Comparison of ENCODE assay signal across 8 cellular contexts in genomic region chr1:24535021-24535424, GRCh38. TPM values are rescaled to one million over a fixed set of nuclear protein-coding genes. Genes with fewer than 3 reads are reported as not detected.
A peak's percentile ranks its signal among the peaks of the same experiment; 100 is the strongest.
DNase-seq lines count a peak whose midpoint lies in the region; ATAC-seq and TF ChIP-seq lines count a peak whose summit lies in the region.

No MANE protein-coding gene starts in this region.

- POLR2A ChIA-PET in naive thymus-derived CD4-positive, alpha-beta T cell (lab: Charles Lee) = interaction anchor here (0.9 to 4.4 kb wide), 17 partner anchors 8 to 334 kb away, joined by 3 to 58 read pairs (median 5); partner anchors contain the start of genes NCMAP, NIPAL3 and RCAN3

- DNase-seq in CD14-positive monocyte (ENCODE audit: low spot score) (no peak), MG63 (peak; percentile 28), activated T-cell treated with anti-CD3 and anti-CD28 coated beads for 4 hours (peak; percentile 50), putamen (ENCODE audit: low spot score) (no peak), HT-29 (ENCODE audit: low spot score) (no peak), foreskin melanocyte (no peak)
- DNase-seq in naive thymus-derived CD4-positive, alpha-beta T cell = peak; percentile 48 to 86 (median 83)

- peak overlapping the region; percentile 44 for H3K4me3 ChIP-seq in MG63
- peak overlapping the region; percentile 71 for H3K4me3 ChIP-seq in naive thymus-derived CD4-positive, alpha-beta T cell (ENCODE audit: low read length)

- H3K9me3 Mint-ChIP-seq in CD14-positive monocyte = peaks cover 0 to 3% (median 0%) of the 10 kb centered on the region in 7 donors
- no peaks in the 10 kb centered on the region for H3K9me3 Mint-ChIP-seq in naive thymus-derived CD4-positive, alpha-beta T cell

- peak; percentile 75 for ATAC-seq in naive thymus-derived CD4-positive, alpha-beta T cell
- no peak for ATAC-seq in HG02678 (IDR thresholded peaks at IDR 0.05; ENCODE audit: unreplicated experiment)

- H3K27me3 ChIP-seq in MG63 = no peaks in the 10 kb centered on the region
- no peaks in the 10 kb centered on the region for H3K27me3 ChIP-seq in naive thymus-derived CD4-positive, alpha-beta T cell (ENCODE audit: control insufficient read depth in 2 of 2, insufficient read depth in 2 of 2, low read length in 2 of 2)

- intact Hi-C loops in CD14-positive monocyte (cut with micrococcal nuclease) = loop anchor here in 1 of 2 donors (10.0 kb wide), 1 partner anchor 340 kb away; no protein-coding TSS in a partner anchor
- intact Hi-C loops in naive thymus-derived CD4-positive, alpha-beta T cell (cut with micrococcal nuclease) = loop anchor here (1.0 to 10.0 kb wide), 11 partner anchors 8 to 390 kb away; partner anchors contain the start of genes NIPAL3 (in 2 of the 2), SRRM1 (in 2 of the 2), CLIC4 (in 1 of the 2) and RCAN3 (in 1 of the 2)

- peak overlapping the region; percentile 96 for H3K27ac ChIP-seq in naive thymus-derived CD4-positive, alpha-beta T cell (ENCODE audit: low read depth, low read length)

- H3K27ac Mint-ChIP-seq in CD14-positive monocyte = peak overlapping the region in 6 of 7 donors; percentile 16 to 83 (median 59)
- H3K27ac Mint-ChIP-seq in naive thymus-derived CD4-positive, alpha-beta T cell = peak overlapping the region; percentile 89 to 100 (median 99)

- CTCF ChIA-PET in naive thymus-derived CD4-positive, alpha-beta T cell (lab: Charles Lee) = interaction anchor here (0.6 to 2.5 kb wide), 9 partner anchors 8 to 295 kb away, joined by 3 to 14 read pairs (median 4); partner anchors contain the start of gene NIPAL3

- peaks cover 40 to 72% of the 10 kb centered on the region in 2 donors for H3K36me3 Mint-ChIP-seq in CD14-positive monocyte
- peaks cover 12 to 51% (median 44%) of the 10 kb centered on the region in 5 donors for H3K36me3 Mint-ChIP-seq in naive thymus-derived CD4-positive, alpha-beta T cell

- H3K4me1 Mint-ChIP-seq in CD14-positive monocyte = peaks cover 25% of the 10 kb centered on the region
- H3K4me1 Mint-ChIP-seq in naive thymus-derived CD4-positive, alpha-beta T cell = peaks cover 27 to 88% (median 66%) of the 10 kb centered on the region in 7 donors

- H3K4me3 Mint-ChIP-seq in CD14-positive monocyte = peak overlapping the region; percentile 80 to 85
- peak overlapping the region; percentile 79 to 91 (median 86) for H3K4me3 Mint-ChIP-seq in naive thymus-derived CD4-positive, alpha-beta T cell

- no peaks in the 10 kb centered on the region for H3K36me3 ChIP-seq in MG63
- peaks cover 3 to 29% (median 10%) of the 10 kb centered on the region in 3 experiments for H3K36me3 ChIP-seq in naive thymus-derived CD4-positive, alpha-beta T cell (ENCODE audit: control insufficient read depth in 2 of 3, insufficient read depth in 3 of 3, low read length in 3 of 3)

- TF ChIP-seq CTCF in CD14-positive monocyte (IDR thresholded peaks at IDR 0.05) = no peak

- H3K9me3 ChIP-seq in MG63 = no peaks in the 10 kb centered on the region
- no peaks in the 10 kb centered on the region for H3K9me3 ChIP-seq in naive thymus-derived CD4-positive, alpha-beta T cell (ENCODE audit: control insufficient read depth in 2 of 3, low read length in 3 of 3)

- no peaks in the 10 kb centered on the region for H3K27me3 Mint-ChIP-seq in CD14-positive monocyte (ENCODE audit: low read depth in 3 of 3)
- no peaks in the 10 kb centered on the region for H3K27me3 Mint-ChIP-seq in naive thymus-derived CD4-positive, alpha-beta T cell

- peaks cover 27 to 33% of the 10 kb centered on the region in 2 donors for H3K4me1 ChIP-seq in naive thymus-derived CD4-positive, alpha-beta T cell (ENCODE audit: control insufficient read depth in 2 of 2, insufficient read depth in 2 of 2, low read length in 2 of 2)

RNA-seq across cellular contexts. Expression of gene NCMAP, which starts 20.9 kb away (rescaled TPM):
- polyA plus RNA-seq in CD14-positive monocyte = not detected
- total RNA-seq in MG63 (2014; rRNA removed; shearing (Covaris generic); ENCODE audit: low replicate concordance) = not detected in 2 replicates
- under 1 TPM in 1 of 5 experiments, not detected in 4; 0.13 TPM for total RNA-seq in naive thymus-derived CD4-positive, alpha-beta T cell
- polyA plus RNA-seq in naive thymus-derived CD4-positive, alpha-beta T cell = under 1 TPM; 0.10 to 0.12 TPM
- 1.8 and 2.0 TPM in 2 replicates for total RNA-seq in HT-29 (2014; rRNA removed; shearing (Covaris generic))

RNA-seq across cellular contexts. Expression of gene RCAN3, which starts 32.4 kb away (rescaled TPM):
- 1 to 10 TPM; 7.1 to 9.1 TPM for polyA plus RNA-seq in CD14-positive monocyte
- 2.5 and 3.4 TPM in 2 replicates for total RNA-seq in MG63 (2014; rRNA removed; shearing (Covaris generic); ENCODE audit: low replicate concordance)
- 100 to 1,000 TPM in 4 of 5 experiments, 10 to 100 TPM in 1; 68.5 to 247 (median 183) TPM for total RNA-seq in naive thymus-derived CD4-positive, alpha-beta T cell
- 100 to 1,000 TPM; 171 to 179 TPM for polyA plus RNA-seq in naive thymus-derived CD4-positive, alpha-beta T cell
- 10.9 and 13.2 TPM in 2 replicates for total RNA-seq in HT-29 (2014; rRNA removed; shearing (Covaris generic))

Comparison
In these comparisons a context has a peak if more than half of its experiments do, and no peak if none do; other contexts are left out.
1. DNase-seq: peak in MG63 (single experiment), activated T-cell treated with anti-CD3 and anti-CD28 coated beads for 4 hours (single experiment) and naive thymus-derived CD4-positive, alpha-beta T cell (9 of 9); none in CD14-positive monocyte (single experiment), putamen (single experiment), HT-29 (single experiment) and foreskin melanocyte (single experiment).